In the genomic region with DNA sequence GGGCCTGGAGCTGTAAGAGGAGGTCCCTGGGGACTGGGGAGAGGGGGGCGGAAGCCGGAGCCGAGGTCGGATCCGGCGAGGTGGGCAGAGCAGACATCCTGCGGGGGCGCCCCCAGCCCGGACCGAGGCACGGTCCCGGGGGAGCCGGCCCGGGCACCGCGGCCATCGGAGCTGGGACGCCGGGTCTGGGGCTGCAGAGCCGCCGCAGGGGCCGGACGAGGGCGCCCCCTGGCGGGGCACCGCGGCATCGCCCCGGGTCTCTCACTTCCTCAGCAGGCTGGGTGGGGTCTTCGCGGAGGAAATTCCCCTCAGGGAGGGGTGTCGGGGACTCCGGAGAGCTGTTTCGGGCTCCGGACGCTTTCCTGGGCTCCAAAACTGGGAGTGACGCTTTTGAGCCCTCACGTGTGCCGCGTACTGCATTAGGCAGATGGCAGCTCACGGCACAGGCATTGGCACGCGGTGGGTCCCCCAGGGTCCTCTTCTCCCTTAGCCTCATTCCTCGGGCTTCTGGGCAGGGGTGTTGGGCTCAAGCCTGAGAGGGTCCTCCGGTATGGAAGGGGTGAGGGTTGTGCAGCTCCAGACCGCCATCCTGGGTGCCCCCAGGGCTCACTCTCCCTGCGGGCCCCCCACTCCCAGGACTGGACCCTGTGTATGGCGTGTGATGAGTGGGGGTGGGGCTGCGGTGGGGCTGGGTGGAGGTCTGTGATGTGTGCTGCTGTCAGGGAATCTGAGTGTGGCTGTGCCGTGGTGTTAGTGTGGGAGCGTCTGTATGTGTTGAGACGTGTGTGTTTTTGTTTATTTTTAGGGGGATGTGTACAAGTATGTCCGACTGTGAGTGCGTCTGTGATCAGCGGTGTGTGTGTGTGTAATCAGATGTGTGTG, we compare ENCODE assay signal across 7 cellular contexts. TPM values are rescaled to one million over a fixed set of nuclear protein-coding genes. Genes with fewer than 3 reads are reported as not detected.
DNase-seq lines count a peak whose midpoint lies in the region; ATAC-seq and TF ChIP-seq lines count a peak whose summit lies in the region.

No MANE protein-coding gene starts in this region.

- TF ChIP-seq CTCF in GM12874 (IDR thresholded peaks at IDR 0.05; ENCODE audit: insufficient read depth, low read depth, low read length) = peak; percentile 99

- peak; percentile 1 for DNase-seq in NCI-H128 (lab: John Stamatoyannopoulos, UW; ENCODE audit: unreplicated experiment)
- peak; percentile 79 for DNase-seq in activated effector memory CD4-positive, alpha-beta T cell treated with anti-CD3 and anti-CD28 coated beads, Interleukin-2, amount 50 U/mL, for 16 hours
- DNase-seq in Right ventricle myocardium superior = peak; percentile 79
- DNase-seq in posterior vena cava (ENCODE audit: low spot score) = peak; percentile 86

- ATAC-seq in Right ventricle myocardium superior (ENCODE audit: poor library complexity) (peak; percentile 73), HG02588 (IDR thresholded peaks at IDR 0.05; ENCODE audit: unreplicated experiment) (no peak), HG03521 (IDR thresholded peaks at IDR 0.05; ENCODE audit: unreplicated experiment) (no peak)

- intact Hi-C loops in Right ventricle myocardium superior (cut with DNase I) (loop anchor here (5.0 to 10.0 kb wide), 2 partner anchors 499 to 636 kb away; no protein-coding TSS in a partner anchor), posterior vena cava (cut with DNase I) (loop anchor here (5.0 to 10.0 kb wide), 2 partner anchors 496 to 514 kb away; no protein-coding TSS in a partner anchor)

RNA-seq across cellular contexts. Expression of a gene that starts 29.6 kb away (rescaled TPM):
- total RNA-seq in Right ventricle myocardium superior (not detected), posterior vena cava (not detected)

Comparison
In these comparisons a context has a peak if more than half of its experiments do, and no peak if none do; other contexts are left out.
1. DNase-seq: peak in every context shown above with its lines; median percentile 86 in posterior vena cava; 79 in activated effector memory CD4-positive, alpha-beta T cell treated with anti-CD3 and anti-CD28 coated beads, Interleukin-2, amount 50 U/mL, for 16 hours; 79 in Right ventricle myocardium superior; 1 in NCI-H128.